ENCODE assay signal across 19 cellular contexts in genomic region chr1:43779266-43779665, GRCh38.
DNase-seq lines count a peak whose midpoint lies in the region; ATAC-seq and TF ChIP-seq lines count a peak whose summit lies in the region.
"Had no signal": no experiment of that assay in that cellular context is flagged by ENCODE, and none has a peak within 500 bp of the region (broad histone marks: within the 10 kb centered on the region; RNA-seq: fewer than 3 reads in every experiment).

No MANE protein-coding gene starts in this region.

- H3K4me3 ChIP-seq in GM12864 (ENCODE audit: low read depth, low read length) (no peak overlapping the region), NB4 (ENCODE audit: low read depth, low read length) (no peak overlapping the region), heart left ventricle (no peak overlapping the region)
- H3K4me3 ChIP-seq: BLaER1, hepatocyte, psoas muscle had no signal

- H3K4me1 Mint-ChIP-seq in CD14-positive monocyte (peaks cover 69% of the 10 kb centered on the region), endothelial cell (ENCODE audit: unreplicated experiment) (peaks cover 10% of the 10 kb centered on the region)
- H3K4me1 Mint-ChIP-seq: nephron progenitor cell had no signal

- 87 to 95% (median 91%) methylated on average over 1 of the region's 1 CpG for WGBS in heart left ventricle, 4 donors

- H3K27ac ChIP-seq in heart left ventricle: no peak overlapping the region
- H3K27ac ChIP-seq: BLaER1, hepatocyte, psoas muscle, VCaP had no signal

- ATAC-seq in GM18520 (IDR thresholded peaks at IDR 0.05; ENCODE audit: unreplicated experiment) (no peak), heart left ventricle (no peak)
- ATAC-seq: psoas muscle had no signal

- H3K36me3 Mint-ChIP-seq in CD14-positive monocyte (peaks cover 5 to 15% of the 10 kb centered on the region in 2 donors), endothelial cell (ENCODE audit: low read depth, unreplicated experiment) (peaks cover 10% of the 10 kb centered on the region)

- peaks cover 0 to 31% (median 8%) of the 10 kb centered on the region in 12 donors for H3K4me1 ChIP-seq in heart left ventricle

- H3K36me3 ChIP-seq in heart left ventricle: peaks cover 0 to 8% (median 0%) of the 10 kb centered on the region in 9 donors

- in situ Hi-C loops in ACHN (cut with HindIII; ENCODE audit: low pct_ligation_motif_present, low pct_unique_long_range_greater_than_20kb, low sequenced_read_pairs): no loop called here

- peaks cover 6 to 19% (median 14%) of the 10 kb centered on the region in 7 donors for H3K9me3 Mint-ChIP-seq in CD14-positive monocyte
- no peaks in the 10 kb centered on the region for H3K9me3 Mint-ChIP-seq in endothelial cell (ENCODE audit: unreplicated experiment)

- no peak overlapping the region for H3K4me3 Mint-ChIP-seq in CD14-positive monocyte
- no peak overlapping the region for H3K4me3 Mint-ChIP-seq in endothelial cell (ENCODE audit: unreplicated experiment)
- H3K4me3 Mint-ChIP-seq: nephron progenitor cell had no signal

- H3K27me3 Mint-ChIP-seq in CD14-positive monocyte (ENCODE audit: low read depth in 3 of 3) (peaks cover 0 to 3% (median 2%) of the 10 kb centered on the region in 3 donors), endothelial cell (ENCODE audit: unreplicated experiment) (peaks cover 1% of the 10 kb centered on the region)

- TF ChIP-seq CTCF in CD14-positive monocyte (IDR thresholded peaks at IDR 0.05) (peak; percentile 37), GM12864 (IDR thresholded peaks at IDR 0.05; ENCODE audit: low read depth, low read length, missing control alignments) (peak; percentile 22), NB4 (IDR thresholded peaks at IDR 0.05; ENCODE audit: low read depth, low read length) (no peak), endothelial cell (IDR thresholded peaks at IDR 0.05; ENCODE audit: unreplicated experiment) (peak; percentile 31), heart left ventricle (IDR thresholded peaks at IDR 0.05) (peak in 2 of 12 donors; percentile 26 to 32)

- no peaks in the 10 kb centered on the region for H3K27me3 ChIP-seq in heart left ventricle
- H3K27me3 ChIP-seq: BLaER1, hepatocyte had no signal

- DNase-seq in CD14-positive monocyte (ENCODE audit: low spot score): no peak
- no peak for DNase-seq in GM12864 (ENCODE audit: low read depth)
- peak; percentile 58 for DNase-seq in NB4 (ENCODE audit: low read depth)
- DNase-seq in endothelial cell (ENCODE audit: low spot score): no peak
- no peak for DNase-seq in ACHN
- no peak for DNase-seq in heart left ventricle
- DNase-seq: amniotic stem cell; central memory CD4-positive, alpha-beta T cell; effector CD4-positive, alpha-beta T cell; mesenchymal stem cell; NCI-H1105; NCI-H2171; NCI-H774; nephron progenitor cell; psoas muscle had no signal

- intact Hi-C loops in CD14-positive monocyte (cut with micrococcal nuclease): loop anchor here in 1 of 2 donors (10.0 kb wide), 1 partner anchor 96 kb away; no protein-coding TSS in a partner anchor
- intact Hi-C loops in heart left ventricle (cut with DNase I): no loop called here

- peak overlapping the region in 6 of 7 donors; percentile 39 to 84 (median 79) for H3K27ac Mint-ChIP-seq in CD14-positive monocyte
- no peak overlapping the region for H3K27ac Mint-ChIP-seq in endothelial cell (ENCODE audit: unreplicated experiment)
- H3K27ac Mint-ChIP-seq: nephron progenitor cell had no signal

- TF ChIP-seq POLR2A in NB4 (IDR thresholded peaks at IDR 0.05; ENCODE audit: extremely low read depth, insufficient read length) (no peak), heart left ventricle (IDR thresholded peaks at IDR 0.05) (no peak)

- H3K9me3 ChIP-seq in heart left ventricle: peaks cover 0 to 29% (median 3%) of the 10 kb centered on the region in 12 donors
